ENCODE assay signal across 19 cellular contexts in the genomic region with DNA sequence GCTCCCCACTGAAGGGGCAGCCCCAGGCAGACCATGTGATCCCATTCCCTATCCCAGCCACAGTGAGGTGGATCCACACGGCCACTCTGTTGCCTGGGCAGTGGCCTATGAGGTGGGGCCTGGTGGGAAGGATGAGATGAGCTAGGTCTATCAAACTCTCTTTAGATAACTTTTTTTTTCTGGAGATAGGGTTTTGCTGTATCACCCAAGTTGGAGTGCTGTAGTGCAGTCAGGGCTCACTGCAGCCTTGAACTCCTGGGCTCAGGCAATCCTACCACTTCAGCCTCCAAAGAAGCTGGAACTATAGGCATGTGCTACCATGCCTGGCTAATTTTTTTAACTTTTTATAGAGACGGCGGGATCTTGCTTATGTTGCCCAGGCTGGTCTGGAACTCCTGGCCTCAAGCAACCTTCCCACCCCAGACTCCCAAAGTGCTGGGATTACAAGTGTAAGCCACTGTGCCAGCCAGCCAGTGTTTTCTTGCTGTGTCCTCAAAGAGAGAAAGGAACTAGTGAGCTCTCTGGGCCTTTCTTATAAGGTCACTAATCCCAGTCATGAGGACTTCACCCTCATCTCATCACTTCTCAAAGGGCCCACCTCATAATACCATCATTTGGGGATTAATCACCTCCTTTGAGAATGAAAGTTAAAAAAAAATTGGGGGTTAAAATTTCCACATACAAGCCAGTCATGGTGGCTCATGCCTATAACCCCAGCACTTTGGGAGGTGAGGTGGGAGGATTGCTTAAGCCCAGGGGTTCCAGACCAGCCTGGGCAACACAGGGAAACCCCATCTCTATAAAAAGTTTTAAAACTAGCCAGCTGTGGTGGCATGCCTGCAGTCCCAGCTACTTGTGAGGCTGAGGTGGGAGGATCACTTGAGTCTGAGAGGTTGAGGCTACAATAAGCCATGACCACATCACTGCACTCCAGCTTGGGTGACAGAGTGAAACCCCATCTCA. TPM values are rescaled to one million over a fixed set of nuclear protein-coding genes. Genes with fewer than 3 reads are reported as not detected.
DNase-seq lines count a peak whose midpoint lies in the region; ATAC-seq and TF ChIP-seq lines count a peak whose summit lies in the region.
"Had no signal": no experiment of that assay in that cellular context is flagged by ENCODE, and none has a peak within 500 bp of the region (broad histone marks: within the 10 kb centered on the region; RNA-seq: fewer than 3 reads in every experiment).

No MANE protein-coding gene starts in this region.

- H4K20me1 ChIP-seq in GM23338 (replicated peaks; ENCODE audit: insufficient read depth) (no peaks in the 10 kb centered on the region), osteoblast (ENCODE audit: insufficient read depth, low read length) (no peaks in the 10 kb centered on the region)
- H4K20me1 ChIP-seq: BLaER1 had no signal

- H3K4me3 ChIP-seq in GM23338: no peak overlapping the region
- no peak overlapping the region for H3K4me3 ChIP-seq in osteoblast (ENCODE audit: insufficient read depth, low read length)
- no peak overlapping the region for H3K4me3 ChIP-seq in trophoblast cell (ENCODE audit: low read depth, low read length)
- H3K4me3 ChIP-seq: BLaER1, mucosa of descending colon had no signal

- H3K18ac ChIP-seq in trophoblast cell (ENCODE audit: low read length): no peak overlapping the region

- H3K4me1 Mint-ChIP-seq in activated CD4-positive, alpha-beta memory T cell treated with anti-CD3 and anti-CD28 coated beads for 36 hours (ENCODE audit: low read depth): peaks cover 17% of the 10 kb centered on the region
- peaks cover 16% of the 10 kb centered on the region for H3K4me1 Mint-ChIP-seq in activated CD4-positive, alpha-beta memory T cell treated with anti-CD3 and anti-CD28 coated beads, Interleukin-2, amount 10 ng/mL, durations not matched to agents 7 days and 5 days
- H3K4me1 Mint-ChIP-seq in GM23338 (peaks cover 26% of the 10 kb centered on the region), chondrocyte (ENCODE audit: low read depth) (peaks cover 10% of the 10 kb centered on the region), immature natural killer cell (peaks cover 13 to 17% of the 10 kb centered on the region in 2 donors)

- H4K91ac ChIP-seq in trophoblast cell (ENCODE audit: low read depth, low read length): no peak overlapping the region

- H3K9me2 ChIP-seq in GM23338 (ENCODE audit: insufficient read depth): no peaks in the 10 kb centered on the region

- H3K4me1 ChIP-seq in GM23338 (ENCODE audit: insufficient read depth): peaks cover 19% of the 10 kb centered on the region
- H3K4me1 ChIP-seq in osteoblast (ENCODE audit: insufficient read depth, low read length): peaks cover 22% of the 10 kb centered on the region
- peaks cover 5 to 6% of the 10 kb centered on the region in 2 experiments for H3K4me1 ChIP-seq in trophoblast cell (ENCODE audit: control insufficient read depth in 1 of 2, insufficient read depth in 2 of 2, low read length in 2 of 2)

- H2BK120ac ChIP-seq in trophoblast cell (ENCODE audit: insufficient read depth, low read length, poor library complexity): no peak overlapping the region

- H3K27me3 ChIP-seq in GM23338 (ENCODE audit: insufficient read depth) (peaks cover 9% of the 10 kb centered on the region; the same call in 1 of the 2 replicates), osteoblast (ENCODE audit: insufficient read depth, low read length) (peaks cover 25% of the 10 kb centered on the region), trophoblast cell (ENCODE audit: insufficient read depth, low read length) (peaks cover 2% of the 10 kb centered on the region)
- H3K27me3 ChIP-seq: testis had no signal

- H3K9me3 ChIP-seq in osteoblast (ENCODE audit: low read depth, low read length) (no peaks in the 10 kb centered on the region), trophoblast cell (ENCODE audit: insufficient read depth, low read depth, low read length) (no peaks in the 10 kb centered on the region)
- H3K9me3 ChIP-seq: BLaER1, mucosa of descending colon, testis had no signal

- H2BK5ac ChIP-seq in trophoblast cell (ENCODE audit: low read depth, low read length, poor library complexity): no peak overlapping the region

- H4K8ac ChIP-seq in trophoblast cell (ENCODE audit: low read depth, low read length): no peak overlapping the region

- no CpG with 5 or more reads among the region's 3 CpGs for WGBS in trophoblast cell (ENCODE audit: extremely low coverage, insufficient coverage, insufficient read length)

- H3K27ac ChIP-seq in GM23338 (ENCODE audit: low read depth): no peak overlapping the region
- H3K27ac ChIP-seq in osteoblast (ENCODE audit: low read depth, low read length): no peak overlapping the region
- no peak overlapping the region for H3K27ac ChIP-seq in trophoblast cell (ENCODE audit: low read depth, low read length)
- H3K27ac ChIP-seq: BLaER1, HL-60, testis had no signal

- peaks cover 3% of the 10 kb centered on the region for H3K27me3 Mint-ChIP-seq in activated CD4-positive, alpha-beta memory T cell treated with anti-CD3 and anti-CD28 coated beads for 36 hours
- peaks cover 16% of the 10 kb centered on the region for H3K27me3 Mint-ChIP-seq in activated CD4-positive, alpha-beta memory T cell treated with anti-CD3 and anti-CD28 coated beads, Interleukin-2, amount 10 ng/mL, durations not matched to agents 7 days and 5 days
- H3K27me3 Mint-ChIP-seq in GM23338 (ENCODE audit: insufficient read depth, low read depth, poor library complexity) (peaks cover 7% of the 10 kb centered on the region), chondrocyte (ENCODE audit: low read depth) (peaks cover 2% of the 10 kb centered on the region), immature natural killer cell (ENCODE audit: low read depth in 3 of 3) (peaks cover 2 to 16% (median 9%) of the 10 kb centered on the region in 3 donors)

- H3K4me3 Mint-ChIP-seq in activated CD4-positive, alpha-beta memory T cell treated with anti-CD3 and anti-CD28 coated beads for 36 hours: no peak overlapping the region
- H3K4me3 Mint-ChIP-seq in activated CD4-positive, alpha-beta memory T cell treated with anti-CD3 and anti-CD28 coated beads, Interleukin-2, amount 10 ng/mL, durations not matched to agents 7 days and 5 days: no peak overlapping the region
- no peak overlapping the region for H3K4me3 Mint-ChIP-seq in GM23338
- H3K4me3 Mint-ChIP-seq in chondrocyte (ENCODE audit: unreplicated experiment): no peak overlapping the region
- H3K4me3 Mint-ChIP-seq in immature natural killer cell: peak overlapping the region in 2 of 5 donors; percentile 85 to 91

- POLR2A ChIA-PET in activated CD4-positive, alpha-beta memory T cell treated with anti-CD3 and anti-CD28 coated beads for 36 hours (lab: Charles Lee): interaction anchor here (1.3 to 2.0 kb wide), 3 partner anchors 11 to 29 kb away, joined by 3 to 9 read pairs (median 5); no protein-coding TSS in a partner anchor
- POLR2A ChIA-PET in activated CD4-positive, alpha-beta memory T cell treated with anti-CD3 and anti-CD28 coated beads, Interleukin-2, amount 10 ng/mL, durations not matched to agents 7 days and 5 days (lab: Charles Lee): interaction anchor here (2.4 kb wide), 1 partner anchor 11 kb away, joined by 15 read pairs; no protein-coding TSS in a partner anchor

- H3K79me2 ChIP-seq in GM23338 (replicated peaks; ENCODE audit: insufficient read depth): no peaks in the 10 kb centered on the region
- no peaks in the 10 kb centered on the region for H3K79me2 ChIP-seq in osteoblast (ENCODE audit: insufficient read depth, low read length)
- H3K79me2 ChIP-seq in trophoblast cell (ENCODE audit: control insufficient read depth, insufficient read depth, low read length, poor library complexity): no peaks in the 10 kb centered on the region

- H3K4ac ChIP-seq in trophoblast cell (ENCODE audit: low read depth, low read length): no peak overlapping the region

- H2AK5ac ChIP-seq in trophoblast cell (ENCODE audit: low read length): no peak overlapping the region

- DNase-seq in activated CD4-positive, alpha-beta memory T cell treated with anti-CD3 and anti-CD28 coated beads for 36 hours: peak; percentile 18
- no peak for DNase-seq in activated CD4-positive, alpha-beta memory T cell treated with anti-CD3 and anti-CD28 coated beads, Interleukin-2, amount 10 ng/mL, durations not matched to agents 7 days and 5 days
- no peak for DNase-seq in GM23338 (ENCODE audit: low spot score)
- DNase-seq in chondrocyte (ENCODE audit: low spot score): peak; percentile 39
- DNase-seq in osteoblast (ENCODE audit: insufficient read length, low spot score, missing footprints): peak; percentile 36
- no peak for DNase-seq in immature natural killer cell
- DNase-seq in trophoblast cell: no peak
- no peak for DNase-seq in stimulated activated CD4-positive, alpha-beta T cell treated with anti-CD3 and anti-CD28 coated beads, Interleukin-2, amount 100 ng/mL, for 24 hours
- DNase-seq: activated CD4-positive, alpha-beta T cell treated with anti-CD3 and anti-CD28 coated beads, Interleukin-2, amount 10 ng/mL, durations not matched to agents 7 days and 5 days; cortex of kidney; GDM1; NCI-H1436 treated with DMSO at 0.1 percent for 48 hours; nucleus accumbens; stimulated activated CD4-positive, alpha-beta T cell treated with anti-CD3 and anti-CD28 coated beads, Interleukin-12 subunit alpha, Interleukin-12 subunit beta, amount 100 ng/mL, for 4 hours; SW 1271; testis had no signal

- H3K9me3 Mint-ChIP-seq in activated CD4-positive, alpha-beta memory T cell treated with anti-CD3 and anti-CD28 coated beads for 36 hours: no peaks in the 10 kb centered on the region
- no peaks in the 10 kb centered on the region for H3K9me3 Mint-ChIP-seq in activated CD4-positive, alpha-beta memory T cell treated with anti-CD3 and anti-CD28 coated beads, Interleukin-2, amount 10 ng/mL, durations not matched to agents 7 days and 5 days
- H3K9me3 Mint-ChIP-seq in GM23338: no peaks in the 10 kb centered on the region
- no peaks in the 10 kb centered on the region for H3K9me3 Mint-ChIP-seq in chondrocyte (ENCODE audit: low read depth)
- H3K9me3 Mint-ChIP-seq in immature natural killer cell: no peaks in the 10 kb centered on the region
- H3K9me3 Mint-ChIP-seq: activated CD4-positive, alpha-beta T cell treated with anti-CD3 and anti-CD28 coated beads, Interleukin-2, amount 10 ng/mL, durations not matched to agents 7 days and 5 days had no signal

- no peak overlapping the region for H3K23ac ChIP-seq in trophoblast cell (ENCODE audit: low read length)

- H3K4me2 ChIP-seq in GM23338 (no peak overlapping the region), osteoblast (ENCODE audit: insufficient read depth, low read length) (no peak overlapping the region), trophoblast cell (ENCODE audit: low read length) (no peak overlapping the region)

- H3F3A ChIP-seq in GM23338 (replicated peaks; ENCODE audit: low read depth): no peaks in the 10 kb centered on the region

- no peak overlapping the region for H4K12ac ChIP-seq in trophoblast cell (ENCODE audit: low read depth, low read length)

- H3K14ac ChIP-seq in trophoblast cell (ENCODE audit: low read length): no peak overlapping the region

- H3K9ac ChIP-seq in trophoblast cell (ENCODE audit: low read length): no peak overlapping the region
- H3K9ac ChIP-seq: BLaER1 had no signal

- TF ChIP-seq CTCF in GM23338 (conservative IDR thresholded peaks at IDR 0.05; ENCODE audit: low read depth in 2 of 2) (no peak), chondrocyte (IDR thresholded peaks at IDR 0.05) (no peak), osteoblast (IDR thresholded peaks at IDR 0.05; ENCODE audit: extremely low read depth, low read depth, low read length) (no peak)

- no peaks in the 10 kb centered on the region for H3K36me3 Mint-ChIP-seq in activated CD4-positive, alpha-beta memory T cell treated with anti-CD3 and anti-CD28 coated beads for 36 hours
- no peaks in the 10 kb centered on the region for H3K36me3 Mint-ChIP-seq in activated CD4-positive, alpha-beta memory T cell treated with anti-CD3 and anti-CD28 coated beads, Interleukin-2, amount 10 ng/mL, durations not matched to agents 7 days and 5 days (ENCODE audit: low read depth)
- H3K36me3 Mint-ChIP-seq in GM23338 (ENCODE audit: low read depth) (no peaks in the 10 kb centered on the region), chondrocyte (ENCODE audit: low read depth) (no peaks in the 10 kb centered on the region), immature natural killer cell (no peaks in the 10 kb centered on the region)

- no peaks in the 10 kb centered on the region for H3K36me3 ChIP-seq in GM23338 (ENCODE audit: insufficient read depth)
- no peaks in the 10 kb centered on the region for H3K36me3 ChIP-seq in osteoblast (ENCODE audit: insufficient read depth, low read length)
- no peaks in the 10 kb centered on the region for H3K36me3 ChIP-seq in trophoblast cell (ENCODE audit: control insufficient read depth in 1 of 2, insufficient read depth in 2 of 2, low read length in 2 of 2)
- H3K36me3 ChIP-seq: BLaER1 had no signal

- H3K27ac Mint-ChIP-seq in activated CD4-positive, alpha-beta memory T cell treated with anti-CD3 and anti-CD28 coated beads for 36 hours: no peak overlapping the region
- no peak overlapping the region for H3K27ac Mint-ChIP-seq in activated CD4-positive, alpha-beta memory T cell treated with anti-CD3 and anti-CD28 coated beads, Interleukin-2, amount 10 ng/mL, durations not matched to agents 7 days and 5 days
- H3K27ac Mint-ChIP-seq in GM23338 (no peak overlapping the region), chondrocyte (ENCODE audit: unreplicated experiment) (no peak overlapping the region), immature natural killer cell (no peak overlapping the region)
- H3K27ac Mint-ChIP-seq: activated CD4-positive, alpha-beta T cell treated with anti-CD3 and anti-CD28 coated beads, Interleukin-2, amount 10 ng/mL, durations not matched to agents 7 days and 5 days had no signal

- H2AFZ ChIP-seq in GM23338: peak overlapping the region; percentile 63; the same call in 1 of the 2 replicates
- H2AFZ ChIP-seq in osteoblast (ENCODE audit: low read length): no peak overlapping the region
- H2AFZ ChIP-seq in trophoblast cell (ENCODE audit: insufficient read depth, low read length, poor library complexity): no peak overlapping the region

- CTCF ChIA-PET in activated CD4-positive, alpha-beta memory T cell treated with anti-CD3 and anti-CD28 coated beads for 36 hours (lab: Charles Lee): interaction anchor here (1.1 to 2.9 kb wide), 4 partner anchors 10 to 34 kb away, joined by 3 to 10 read pairs (median 6); no protein-coding TSS in a partner anchor
- CTCF ChIA-PET in activated CD4-positive, alpha-beta memory T cell treated with anti-CD3 and anti-CD28 coated beads, Interleukin-2, amount 10 ng/mL, durations not matched to agents 7 days and 5 days (lab: Charles Lee): interaction anchor here (1.7 to 2.0 kb wide), 2 partner anchors 26 to 30 kb away, joined by 5 read pairs; no protein-coding TSS in a partner anchor

- intact Hi-C loops in activated CD4-positive, alpha-beta memory T cell treated with anti-CD3 and anti-CD28 coated beads for 36 hours (cut with micrococcal nuclease): no loop called here

- peak; percentile 8; the same call in 1 of the 3 replicates for ATAC-seq in GM23338
- ATAC-seq: mucosa of descending colon had no signal

- H2BK12ac ChIP-seq in trophoblast cell (ENCODE audit: low read length): no peak overlapping the region

- H3K79me1 ChIP-seq in trophoblast cell (ENCODE audit: low read length): no peaks in the 10 kb centered on the region

RNA-seq across cellular contexts. Expression of a gene that starts 36.6 kb away (rescaled TPM):
- 100 to 1,000 TPM; 317 to 320 TPM for total RNA-seq in activated CD4-positive, alpha-beta memory T cell treated with anti-CD3 and anti-CD28 coated beads for 36 hours
- 100 to 1,000 TPM; 480 to 486 TPM for total RNA-seq in activated CD4-positive, alpha-beta memory T cell treated with anti-CD3 and anti-CD28 coated beads, Interleukin-2, amount 10 ng/mL, durations not matched to agents 7 days and 5 days
- total RNA-seq in GM23338 (2014; rRNA removed; shearing (Covaris generic)): 913 and 938 TPM in 2 replicates
- polyA plus RNA-seq in GM23338 (2016; fragmentation: Nextera tagmentation; extraction: Ambion mirVana): 2,407 and 2,643 TPM in 2 replicates
- total RNA-seq in chondrocyte: 307 to 328 TPM (median 315 TPM) in 3 replicates
- total RNA-seq in osteoblast: 127 and 166 TPM in 2 replicates
- 1,000 to 10,000 TPM in 1 of 3 donors, 100 to 1,000 TPM in 2; 850 to 1,086 (median 967) TPM for polyA plus RNA-seq in immature natural killer cell
- 1,042 and 1,059 TPM in 2 replicates for polyA plus RNA-seq in trophoblast cell (2013)

Comparison
In these comparisons a context has a peak if more than half of its experiments do, and no peak if none do; other contexts are left out.
1. DNase-seq: peak in activated CD4-positive, alpha-beta memory T cell treated with anti-CD3 and anti-CD28 coated beads for 36 hours (single experiment), chondrocyte (single experiment) and osteoblast (single experiment); none in activated CD4-positive, alpha-beta memory T cell treated with anti-CD3 and anti-CD28 coated beads, Interleukin-2, amount 10 ng/mL, durations not matched to agents 7 days and 5 days (single experiment), GM23338 (single experiment), immature natural killer cell (0 of 3), trophoblast cell (0 of 2) and stimulated activated CD4-positive, alpha-beta T cell treated with anti-CD3 and anti-CD28 coated beads, Interleukin-2, amount 100 ng/mL, for 24 hours (0 of 2).